ENCODE assay signal across 17 cellular contexts in the genomic region with DNA sequence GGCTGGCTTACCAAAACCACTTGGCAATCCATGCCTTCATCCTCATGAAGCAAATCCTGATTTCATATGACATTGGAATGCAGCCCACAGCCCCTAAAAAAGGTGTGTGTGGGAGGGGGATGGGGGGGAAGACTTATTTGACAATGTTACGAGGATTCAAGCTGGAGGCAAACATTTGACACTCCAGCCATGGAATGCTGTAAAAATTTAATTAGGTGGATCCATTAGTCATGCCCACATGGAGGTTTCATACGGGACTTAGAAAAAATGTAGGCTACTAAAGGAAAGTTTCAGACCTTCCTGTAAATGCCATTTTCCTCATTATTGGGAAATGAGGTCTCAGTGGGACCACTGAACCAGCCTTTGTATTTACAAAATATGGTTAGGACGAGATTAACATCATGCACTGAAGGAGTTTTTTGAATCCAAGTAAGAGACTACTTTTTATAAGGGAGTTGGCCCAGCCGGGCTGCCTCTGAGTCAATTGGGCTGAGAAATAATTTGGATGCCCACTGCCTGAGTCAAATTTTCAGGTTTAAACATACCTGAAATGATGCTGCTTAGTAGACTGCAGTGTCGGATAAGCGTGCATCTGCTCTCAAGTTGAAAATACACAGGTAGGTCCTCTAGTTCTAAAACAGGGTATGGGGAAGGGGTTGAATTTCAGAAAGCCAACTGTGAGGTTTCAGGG.
"Had no signal": no experiment of that assay in that cellular context is flagged by ENCODE, and none has a peak within 500 bp of the region (broad histone marks: within the 10 kb centered on the region; RNA-seq: fewer than 3 reads in every experiment).

No MANE protein-coding gene starts in this region.

- H3K4me3 ChIP-seq: colonic mucosa, psoas muscle, sigmoid colon had no signal

- H3K27me3 ChIP-seq: colonic mucosa, sigmoid colon had no signal

- H3K4me1 ChIP-seq: colonic mucosa, psoas muscle had no signal

- ATAC-seq: activated CD8-positive, alpha-beta T cell treated with anti-CD3 and anti-CD28 coated beads for 36 hours; left lobe of liver; natural killer cell treated with Interleukin-12 subunit alpha and Interleukin-12 subunit beta and Interleukin-15 and Interleukin-18, amount 100 ng/mL, for 72 hours; psoas muscle; T-cell had no signal

- H3K9me3 ChIP-seq: colonic mucosa, psoas muscle, sigmoid colon had no signal

- FAIRE-seq: astrocyte, endothelial cell of umbilical vein had no signal

- H3K36me3 ChIP-seq: colonic mucosa, sigmoid colon had no signal

- H3K27ac ChIP-seq: colonic mucosa, psoas muscle, sigmoid colon had no signal

- DNase-seq: activated CD4-positive, alpha-beta T cell treated with anti-CD3 and anti-CD28 coated beads for 4 hours; activated CD8-positive, alpha-beta memory T cell treated with anti-CD3 and anti-CD28 coated beads, Interleukin-2, amount 50 U/mL, for 4 hours; activated CD8-positive, alpha-beta T cell treated with anti-CD3 and anti-CD28 coated beads for 36 hours; activated naive CD4-positive, alpha-beta T cell; caudate nucleus; colonic mucosa; hippocampal formation; occipital lobe; psoas muscle; sigmoid colon; stimulated activated CD4-positive, alpha-beta T cell treated with anti-CD3 and anti-CD28 coated beads, Interleukin-2, amount 100 ng/mL, for 48 hours; stimulated activated naive CD4-positive, alpha-beta T cell treated with Interleukin-2 at 50 U/mL for 16 hours; T-cell had no signal
